Comparison of ENCODE assay signal across 14 cellular contexts in genomic region chr2:62725712-62726055, GRCh38.
"Had no signal": no experiment of that assay in that cellular context is flagged by ENCODE, and none has a peak within 500 bp of the region (broad histone marks: within the 10 kb centered on the region; RNA-seq: fewer than 3 reads in every experiment).

No MANE protein-coding gene starts in this region.

- H3K27ac ChIP-seq: coronary artery, psoas muscle, WERI-Rb-1 had no signal

- H3K4me1 ChIP-seq: psoas muscle had no signal

- DNase-seq: kidney glomerular epithelial cell; psoas muscle; stimulated activated CD4-positive, alpha-beta T cell treated with anti-CD3 and anti-CD28 coated beads, Interleukin-12 subunit alpha, Interleukin-12 subunit beta, amount 100 ng/mL, for 4 hours had no signal

- ATAC-seq: psoas muscle had no signal

- H3K27me3 ChIP-seq: tibial nerve had no signal

- H3K4me3 ChIP-seq: coronary artery, psoas muscle, tibial nerve had no signal

- H3K27ac Mint-ChIP-seq: activated CD4-positive, alpha-beta memory T cell treated with anti-CD3 and anti-CD28 coated beads for 36 hours; activated CD4-positive, alpha-beta T cell treated with anti-CD3 and anti-CD28 coated beads for 36 hours; activated naive CD4-positive, alpha-beta T cell treated with anti-CD3 and anti-CD28 coated beads, Interleukin-2, amount 50 U/mL, for 72 hours; nephron; stimulated activated memory B cell treated with anti-CD40 and anti-IgM and Interleukin-4, amounts not matched to agents 10 μg/mL and 1 μg/mL and 100 μg/mL, for 72 hours; T-helper 1 cell treated with Interleukin-12 subunit alpha and Interleukin-12 subunit beta and Interleukin-4 antibody, amounts not matched to agents 30 μg/mL and 1 μg/mL, for 36 hours had no signal

- H3K4me3 Mint-ChIP-seq: activated CD4-positive, alpha-beta memory T cell treated with anti-CD3 and anti-CD28 coated beads for 36 hours; activated CD4-positive, alpha-beta T cell treated with anti-CD3 and anti-CD28 coated beads for 36 hours; brain; central memory CD8-positive, alpha-beta T cell; nephron; stimulated activated memory B cell treated with anti-CD40 and anti-IgM and Interleukin-4, amounts not matched to agents 10 μg/mL and 1 μg/mL and 100 μg/mL, for 72 hours; T-helper 1 cell treated with Interleukin-12 subunit alpha and Interleukin-12 subunit beta and Interleukin-4 antibody, amounts not matched to agents 30 μg/mL and 1 μg/mL, for 36 hours had no signal

- H3K27me3 Mint-ChIP-seq: activated CD4-positive, alpha-beta memory T cell treated with anti-CD3 and anti-CD28 coated beads for 36 hours; activated CD4-positive, alpha-beta T cell treated with anti-CD3 and anti-CD28 coated beads for 36 hours; brain; central memory CD8-positive, alpha-beta T cell; stimulated activated memory B cell treated with anti-CD40 and anti-IgM and Interleukin-4, amounts not matched to agents 10 μg/mL and 1 μg/mL and 100 μg/mL, for 72 hours had no signal

- H3K36me3 ChIP-seq: WERI-Rb-1 had no signal

- H3K9me3 ChIP-seq: psoas muscle had no signal

- H3K9me3 Mint-ChIP-seq: central memory CD8-positive, alpha-beta T cell had no signal
